Comparison of ENCODE assay signal across 6 cellular contexts in genomic region chr4:78509030-78509429, GRCh38.
"Had no signal": no experiment of that assay in that cellular context is flagged by ENCODE, and none has a peak within 500 bp of the region (broad histone marks: within the 10 kb centered on the region; RNA-seq: fewer than 3 reads in every experiment).

No MANE protein-coding gene starts in this region.

- H3K4me3 ChIP-seq: K562 had no signal

- H3K27ac ChIP-seq: HL-60 had no signal

- H3K27ac Mint-ChIP-seq: IgD-negative memory B cell had no signal

- H3K4me1 Mint-ChIP-seq: IgD-negative memory B cell had no signal

- H3K4me3 Mint-ChIP-seq: IgD-negative memory B cell had no signal

- ATAC-seq: HepG2, K562 had no signal

- DNase-seq: IMR-90, KBM-7 had no signal
